In the genomic region with DNA sequence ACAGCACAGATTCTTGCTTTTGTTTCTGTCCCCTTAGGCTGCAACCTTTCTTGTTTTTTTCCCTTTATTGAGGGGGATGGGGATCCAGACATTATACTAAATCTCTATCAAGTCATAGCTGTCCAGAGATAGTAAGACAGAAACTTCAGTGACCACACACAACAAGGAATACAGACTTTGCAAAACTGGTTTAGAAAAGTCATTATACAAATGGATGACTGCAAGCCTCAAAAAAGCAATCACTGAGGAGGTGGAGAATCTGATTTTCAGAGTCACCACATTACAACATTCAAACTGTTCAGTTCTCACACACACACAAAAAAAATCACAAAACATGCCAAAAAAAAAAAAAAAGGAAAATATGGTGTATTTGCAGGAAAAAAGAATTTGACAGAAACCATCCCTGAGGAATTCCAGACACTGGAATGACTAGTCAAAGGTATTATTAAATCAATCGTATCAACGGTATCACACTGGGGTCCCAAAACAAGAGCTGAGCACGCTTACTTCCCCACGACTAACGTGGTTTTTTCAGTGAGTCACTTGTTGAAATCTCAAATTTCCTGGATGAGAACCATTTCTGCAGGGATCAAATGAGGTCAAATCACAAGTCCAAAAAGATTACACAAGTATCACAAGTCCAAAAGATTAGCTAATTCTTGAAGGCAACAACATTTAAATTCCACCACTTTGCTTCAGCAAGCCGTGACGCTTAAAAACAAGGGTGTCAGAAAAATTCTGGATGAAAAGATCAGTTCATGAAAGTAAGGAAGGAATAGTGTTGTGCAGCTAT, we compare ENCODE assay signal across 10 cellular contexts. TPM values are rescaled to one million over a fixed set of nuclear protein-coding genes. Genes with fewer than 3 reads are reported as not detected.
DNase-seq lines count a peak whose midpoint lies in the region; ATAC-seq and TF ChIP-seq lines count a peak whose summit lies in the region.
"Had no signal": no experiment of that assay in that cellular context is flagged by ENCODE, and none has a peak within 500 bp of the region (broad histone marks: within the 10 kb centered on the region; RNA-seq: fewer than 3 reads in every experiment).

No MANE protein-coding gene starts in this region.

- no peak overlapping the region for H3K27ac ChIP-seq in KMS-11
- H3K27ac ChIP-seq: RWPE1 had no signal

- 0 out of 2 replicates have a peak, but pooled peaks cover 5% of the 10 kb centered on the region for H3K79me2 ChIP-seq in KMS-11 (ENCODE audit: insufficient read depth, low read depth)

- H4K20me1 ChIP-seq in KMS-11 (ENCODE audit: insufficient read depth) = 0 out of 2 replicates have a peak, but pooled peaks cover 5% of the 10 kb centered on the region

- H3K9me3 ChIP-seq in mucosa of descending colon = no peaks in the 10 kb centered on the region

- peaks cover 55 to 80% of the 10 kb centered on the region in 2 donors for H3K4me1 Mint-ChIP-seq in immature natural killer cell

- H3K27me3 ChIP-seq in KMS-11 (ENCODE audit: insufficient read depth, low read depth) = no peaks in the 10 kb centered on the region

- H3K4me3 ChIP-seq in KMS-11 (IDR thresholded peaks at IDR 0.05; ENCODE audit: insufficient read depth, low read depth, low read length) = no peak overlapping the region
- H3K4me3 ChIP-seq in mucosa of descending colon = no peak overlapping the region

- DNase-seq in A172 (ENCODE audit: low spot score) = peak; percentile 28
- peak; percentile 87 for DNase-seq in amniotic epithelial cell (ENCODE audit: low read depth)
- no peak for DNase-seq in immature natural killer cell
- DNase-seq in head of caudate nucleus = no peak
- no peak for DNase-seq in mucosa of descending colon
- DNase-seq in epidermal melanocyte (ENCODE audit: insufficient read length, low spot score) = no peak
- DNase-seq in kidney glomerular epithelial cell (lab: John Stamatoyannopoulos, UW) = no peak
- DNase-seq: islet precursor cell had no signal

- H3K36me3 Mint-ChIP-seq in immature natural killer cell = no peaks in the 10 kb centered on the region

- peak overlapping the region; percentile 59 to 91 (median 83) for H3K27ac Mint-ChIP-seq in immature natural killer cell

- peaks cover 0 to 7% (median 0%) of the 10 kb centered on the region in 3 donors for H3K27me3 Mint-ChIP-seq in immature natural killer cell (ENCODE audit: low read depth in 3 of 3)

- no peak for ATAC-seq in mucosa of descending colon

- H3K9me3 Mint-ChIP-seq in immature natural killer cell = no peaks in the 10 kb centered on the region

- peak overlapping the region in 4 of 5 donors; percentile 46 to 81 (median 52) for H3K4me3 Mint-ChIP-seq in immature natural killer cell

- intact Hi-C loops in head of caudate nucleus (cut with DNase I) = no loop called here
- intact Hi-C loops in mucosa of descending colon (cut with DNase I, micrococcal nuclease) = no loop called here

- no peak overlapping the region for H2AFZ ChIP-seq in KMS-11 (ENCODE audit: low read depth)

- no peak overlapping the region for H3K9ac ChIP-seq in KMS-11

- H3K4me1 ChIP-seq in KMS-11 (ENCODE audit: low read depth, poor library complexity, severe bottlenecking) (peaks cover 33% of the 10 kb centered on the region), mucosa of descending colon (ENCODE audit: low read depth) (peaks cover 3% of the 10 kb centered on the region)

- H3K4me2 ChIP-seq in KMS-11 = peak overlapping the region; percentile 69; the same call in 1 of the 2 replicates

- no peaks in the 10 kb centered on the region for H3K36me3 ChIP-seq in KMS-11 (ENCODE audit: insufficient read depth)
- no peaks in the 10 kb centered on the region for H3K36me3 ChIP-seq in mucosa of descending colon (ENCODE audit: low read depth)

- TF ChIP-seq CTCF in KMS-11 (conservative IDR thresholded peaks at IDR 0.05; ENCODE audit: low read depth, low read length) (no peak), mucosa of descending colon (IDR thresholded peaks at IDR 0.05) (no peak)

RNA-seq across cellular contexts. Expression of gene USP12, which starts 41.2 kb away (rescaled TPM):
- 18.3 and 20.0 TPM in 2 replicates for total RNA-seq in A172 (2014; rRNA removed; shearing (Covaris generic))
- 10 to 100 TPM; 11.2 to 12.7 (median 11.4) TPM for polyA plus RNA-seq in immature natural killer cell
- 10 to 100 TPM; 34.3 to 77.1 (median 45.0) TPM for total RNA-seq in mucosa of descending colon

Comparison
In these comparisons a context has a peak if more than half of its experiments do, and no peak if none do; other contexts are left out.
1. DNase-seq: peak in A172 (single experiment) and amniotic epithelial cell (single experiment); none in immature natural killer cell (0 of 3), head of caudate nucleus (0 of 42), mucosa of descending colon (0 of 3), epidermal melanocyte (single experiment) and kidney glomerular epithelial cell (single experiment).